ENCODE assay signal across 8 cellular contexts in the genomic region with DNA sequence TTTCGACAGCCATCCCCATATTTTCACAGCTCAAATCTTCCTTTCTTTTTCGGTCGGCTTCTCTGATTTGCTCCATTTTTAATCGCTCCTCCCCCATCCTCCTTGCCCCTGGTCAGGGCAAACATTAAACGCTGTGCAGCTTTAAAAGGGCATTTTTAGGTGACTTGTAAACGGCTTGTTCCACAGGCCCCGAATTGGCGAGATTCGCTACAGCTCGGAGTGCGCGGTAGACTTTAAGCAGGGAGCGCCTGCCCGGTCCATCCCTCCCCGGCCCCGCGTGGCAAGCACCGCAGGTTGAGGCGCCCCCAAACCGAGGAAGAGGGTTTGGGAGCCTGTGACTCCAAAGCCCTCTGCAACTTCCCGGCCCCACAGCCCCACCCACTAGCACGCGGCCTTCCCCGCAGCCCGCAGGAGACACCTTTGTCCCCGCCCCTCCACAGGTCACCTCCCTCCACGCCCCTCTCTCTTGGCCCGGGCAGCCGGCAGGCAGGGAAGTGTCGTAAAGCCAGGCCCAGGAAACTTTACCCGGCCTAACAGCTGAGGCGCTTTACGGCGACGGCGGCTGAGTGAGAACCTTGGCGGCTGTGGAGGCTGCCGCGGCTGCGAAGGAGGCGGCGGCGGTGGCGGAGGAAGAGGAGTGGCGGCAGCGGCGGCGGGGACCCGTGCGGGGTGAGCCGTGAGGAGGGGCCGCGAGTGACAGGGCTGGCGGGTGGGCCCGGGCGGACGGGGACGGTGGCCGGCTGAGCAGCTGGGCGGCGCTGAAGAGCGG. TPM values are rescaled to one million over a fixed set of nuclear protein-coding genes. Genes with fewer than 3 reads are reported as not detected.
A peak's percentile ranks its signal among the peaks of the same experiment; 100 is the strongest.
DNase-seq lines count a peak whose midpoint lies in the region; ATAC-seq and TF ChIP-seq lines count a peak whose summit lies in the region.

Gene NAA30, plus strand, starts transcription at position 550 of the 769 bp plus-strand sequence. CDS start 372 bp downstream, outside the sequence.

- peak within 1 kb of the TSS; percentile 94 for H3K27ac Mint-ChIP-seq in WTC11

- H3K4me1 ChIP-seq in spleen: peaks cover 16 to 54% (median 47%) of the 10 kb centered on the region in 6 donors

- TF ChIP-seq POLR2A in spleen (IDR thresholded peaks at IDR 0.05): peak in 2 of 3 donors; percentile 16 to 32

- intact Hi-C loops in spleen (cut with DNase I; ENCODE audit: low total_unique reads): loop anchor here (5.0 kb wide), 1 partner anchor 123 kb away; the partner anchor contains the start of genes AP5M1 and EXOC5

- CTCF ChIA-PET in WTC11 (lab: Charles Lee): interaction anchor here (0.5 to 1.2 kb wide), 7 partner anchors 26 to 572 kb away, joined by 3 read pairs; no protein-coding TSS in a partner anchor

- H3K4me3 Mint-ChIP-seq in WTC11: peak within 1 kb of the TSS; percentile 95

- peaks cover 11% of the 10 kb centered on the region for H3K27me3 Mint-ChIP-seq in WTC11 (ENCODE audit: low read depth)

- ATAC-seq in GM18909 (IDR thresholded peaks at IDR 0.05; ENCODE audit: poor library complexity, unreplicated experiment) (peak; percentile 87), HG03159 (IDR thresholded peaks at IDR 0.05; ENCODE audit: unreplicated experiment) (peak; percentile 78), WTC11 (peak; percentile 85)

- no peak for TF ChIP-seq CTCF in WTC11 (IDR thresholded peaks at IDR 0.05)
- TF ChIP-seq CTCF in cardiac fibroblast (IDR thresholded peaks at IDR 0.05; ENCODE audit: low read depth, low read length): no peak
- TF ChIP-seq CTCF in spleen (IDR thresholded peaks at IDR 0.05 in 8 of 11, conservative IDR thresholded peaks at IDR 0.05 in 3 of 11): peak in 1 of 11 experiments; percentile 1

- DNase-seq in AG08396 (ENCODE audit: low spot score): peak; percentile 92
- peak; percentile 91 for DNase-seq in NCI-H226
- peak; percentile 93 for DNase-seq in WTC11 (ENCODE audit: low spot score)
- DNase-seq in cardiac fibroblast (ENCODE audit: low read depth in 2 of 2): peak; percentile 96
- peak; percentile 80 for DNase-seq in inferior parietal cortex (ENCODE audit: extremely low spot score)
- peak; percentile 99 for DNase-seq in spleen

- 0 to 1% (median 0%) methylated on average over 14 to 62 of the region's 62 CpGs for WGBS in spleen, 5 donors

- H3K27ac ChIP-seq in spleen: peak within 1 kb of the TSS; percentile 87 to 95 (median 92)

- H3K36me3 ChIP-seq in spleen: no peaks in the 10 kb centered on the region

- H3K9me3 ChIP-seq in spleen: no peaks in the 10 kb centered on the region

- H3K4me3 ChIP-seq in cardiac fibroblast (replicated peaks in 1 of 2; ENCODE audit: low read depth in 2 of 2, low read length in 2 of 2): peak within 1 kb of the TSS; percentile 76 to 77
- peak within 1 kb of the TSS; percentile 77 to 91 (median 82) for H3K4me3 ChIP-seq in spleen

- H3K9me3 Mint-ChIP-seq in WTC11: no peaks in the 10 kb centered on the region

- peaks cover 33% of the 10 kb centered on the region for H3K4me1 Mint-ChIP-seq in WTC11

- POLR2A ChIA-PET in WTC11 (lab: Charles Lee): no interaction called here

- no peaks in the 10 kb centered on the region; the same call in 1 of the 2 replicates for H3K36me3 Mint-ChIP-seq in WTC11

- no peaks in the 10 kb centered on the region for H3K27me3 ChIP-seq in spleen (replicated peaks in 1 of 7)

TF ChIP-seq in WTC11, 78 proteins besides CTCF, POLR2A, EP300 and RAD21 (continues in another document):
- TF ChIP-seq ERG (CRISPR knock-in tag; IDR thresholded peaks at IDR 0.05) (no peak), SP1 (CRISPR knock-in tag; conservative IDR thresholded peaks at IDR 0.05) (peak; percentile 72), MYBL2 (CRISPR knock-in tag; IDR thresholded peaks at IDR 0.05) (peak; percentile 72; the same call in 1 of the 2 replicates), GABPB1 (CRISPR knock-in tag; IDR thresholded peaks at IDR 0.05) (0 out of 2 replicates have a peak, but pooled peaks have one; percentile 5), NFYB (CRISPR knock-in tag; conservative IDR thresholded peaks at IDR 0.05; ENCODE audit: low read depth) (no peak), CBFB (CRISPR knock-in tag; IDR thresholded peaks at IDR 0.05; ENCODE audit: low read depth) (peak; percentile 80; the same call in 1 of the 2 replicates), ZNF281 (CRISPR knock-in tag; IDR thresholded peaks at IDR 0.05) (no peak), FOXP1 (CRISPR knock-in tag; IDR thresholded peaks at IDR 0.05; ENCODE audit: borderline replicate concordance) (0 out of 2 replicates have a peak, but pooled peaks have one; percentile 57), TEAD1 (CRISPR knock-in tag; IDR thresholded peaks at IDR 0.05) (peak; percentile 25; the same call in 1 of the 2 replicates), ZSCAN18 (CRISPR knock-in tag; IDR thresholded peaks at IDR 0.05) (no peak), ZNF232 (CRISPR knock-in tag; IDR thresholded peaks at IDR 0.05) (0 out of 2 replicates have a peak, but pooled peaks have one; percentile 30), FOXK1 (CRISPR knock-in tag; IDR thresholded peaks at IDR 0.05) (0 out of 2 replicates have a peak, but pooled peaks have one; percentile 63), NFE2L1 (CRISPR knock-in tag; IDR thresholded peaks at IDR 0.05) (0 out of 2 replicates have a peak, but pooled peaks have one; percentile 43), ATF6 (CRISPR knock-in tag; IDR thresholded peaks at IDR 0.05) (no peak), KAT7 (CRISPR knock-in tag; IDR thresholded peaks at IDR 0.05; ENCODE audit: borderline replicate concordance) (0 out of 2 replicates have a peak, but pooled peaks have one; percentile 64)
- TF ChIP-seq, protein P1, sequence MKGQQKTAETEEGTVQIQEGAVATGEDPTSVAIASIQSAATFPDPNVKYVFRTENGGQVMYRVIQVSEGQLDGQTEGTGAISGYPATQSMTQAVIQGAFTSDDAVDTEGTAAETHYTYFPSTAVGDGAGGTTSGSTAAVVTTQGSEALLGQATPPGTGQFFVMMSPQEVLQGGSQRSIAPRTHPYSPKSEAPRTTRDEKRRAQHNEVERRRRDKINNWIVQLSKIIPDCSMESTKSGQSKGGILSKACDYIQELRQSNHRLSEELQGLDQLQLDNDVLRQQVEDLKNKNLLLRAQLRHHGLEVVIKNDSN (CRISPR knock-in tag; IDR thresholded peaks at IDR 0.05): peak; percentile 34; the same call in 1 of the 2 replicates

RNA-seq across cellular contexts. Expression of gene NAA30, which starts in this region (rescaled TPM):
- total RNA-seq in WTC11 (2021): 16.9 to 18.5 TPM (median 17.8 TPM) in 3 replicates
- 10 to 100 TPM; 13.6 to 24.4 (median 17.9) TPM for total RNA-seq in spleen
- 1 to 10 TPM; 2.8 to 6.8 (median 4.6) TPM for polyA plus RNA-seq in spleen

Comparison
In these comparisons a context has a peak if more than half of its experiments do, and no peak if none do; other contexts are left out.
1. Peak in every context shown above with its lines: DNase-seq, ATAC-seq, H3K4me3 ChIP-seq and H3K27ac ChIP-seq.